In the genomic region with DNA sequence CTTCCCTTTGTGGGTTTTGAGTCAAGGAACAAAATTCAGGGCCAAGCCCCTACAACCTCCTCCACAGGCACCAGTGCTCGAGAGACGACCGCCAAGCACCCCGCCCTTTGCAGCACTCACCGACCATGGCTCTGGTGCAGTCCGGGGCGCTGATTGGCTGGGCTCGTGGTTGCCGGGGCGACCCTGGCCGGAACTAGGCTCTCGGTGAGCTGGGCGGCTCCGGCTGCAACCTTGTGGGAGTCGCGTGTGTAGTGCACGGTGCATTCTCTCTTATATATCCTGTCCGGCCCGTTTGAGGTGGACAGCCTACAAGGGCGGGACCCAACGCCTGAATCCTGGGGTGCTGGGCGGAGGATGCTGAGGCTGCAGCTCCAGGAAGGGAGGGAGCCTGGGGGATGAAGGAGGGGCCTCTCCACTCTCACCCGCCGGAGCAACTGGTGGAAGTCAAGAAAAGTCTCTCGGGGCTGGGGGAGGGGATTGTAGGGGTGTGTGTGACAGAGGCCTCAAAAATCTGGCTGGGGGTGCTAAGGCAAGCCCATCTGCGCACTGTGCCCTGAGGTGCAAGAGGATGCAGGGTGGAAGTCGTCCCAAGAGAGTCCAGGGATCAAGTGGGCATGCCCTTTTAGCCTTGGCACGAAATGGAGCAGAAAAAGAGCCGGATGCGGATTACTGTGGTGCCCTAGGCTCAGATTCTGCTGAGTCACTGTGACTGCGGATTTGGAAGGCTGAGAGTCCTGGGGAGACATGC, we compare ENCODE assay signal across 7 cellular contexts. TPM values are rescaled to one million over a fixed set of nuclear protein-coding genes. Genes with fewer than 3 reads are reported as not detected.
DNase-seq lines count a peak whose midpoint lies in the region; ATAC-seq, FAIRE-seq and TF ChIP-seq lines count a peak whose summit lies in the region.

A gene (minus strand): TSS at position 248 of the 748 bp plus-strand sequence. CDS start 121 bp downstream, at position 127.

- intact Hi-C loops in body of pancreas (cut with DNase I) (no loop called here), gastrocnemius medialis (cut with DNase I; ENCODE audit: low total_unique reads) (loop anchor here (2.0 kb wide), 1 partner anchor 28 kb away; a partner anchor contains a TSS)

- in situ Hi-C loops in gastrocnemius medialis (cut with MboI; ENCODE audit: low sequenced_read_pairs in 4 of 4), result no loop called here

- TF ChIP-seq POLR2A in body of pancreas (IDR thresholded peaks at IDR 0.05), result peak; percentile 23 to 65 (median 50)
- TF ChIP-seq POLR2A in gastrocnemius medialis (IDR thresholded peaks at IDR 0.05), result peak; percentile 46 to 61

- FAIRE-seq in TTC549 (lab: Jason Lieb, UNC), result peak; percentile 75

- H3K9me3 ChIP-seq in body of pancreas, result no peaks in the 10 kb centered on the region
- H3K9me3 ChIP-seq in gastrocnemius medialis, result no peaks in the 10 kb centered on the region

- H3K27ac ChIP-seq in body of pancreas (peak within 1 kb of the TSS; percentile 8 to 72 (median 54)), gastrocnemius medialis (peak within 1 kb of the TSS; percentile 66 to 80 (median 76))

- WGBS in body of pancreas, 2 donors, result 1 to 3% methylated on average over 7 to 31 of the region's 31 CpGs

- H3K4me1 ChIP-seq in body of pancreas, result peaks cover 15% of the 10 kb centered on the region
- H3K4me1 ChIP-seq in gastrocnemius medialis, result peaks cover 19 to 27% of the 10 kb centered on the region in 2 donors

- no peaks in the 10 kb centered on the region for H3K27me3 ChIP-seq in body of pancreas
- H3K27me3 ChIP-seq in gastrocnemius medialis, result no peaks in the 10 kb centered on the region

- ATAC-seq in GM18502 (IDR thresholded peaks at IDR 0.05; ENCODE audit: poor library complexity, unreplicated experiment), result peak; percentile 96
- peak; percentile 99 for ATAC-seq in HG02885 (IDR thresholded peaks at IDR 0.05; ENCODE audit: poor library complexity, unreplicated experiment)
- peak; percentile 99 for ATAC-seq in body of pancreas
- peak; percentile 76 to 84 for ATAC-seq in gastrocnemius medialis

- H3K4me3 ChIP-seq in body of pancreas, result peak within 1 kb of the TSS; percentile 9 to 27
- peak within 1 kb of the TSS; percentile 54 to 87 (median 64) for H3K4me3 ChIP-seq in gastrocnemius medialis

- DNase-seq in NCI-H187 treated with DMSO at 0.1 percent for 48 hours (lab: John Stamatoyannopoulos, UW), result peak; percentile 36
- peak; percentile 88 to 95 (median 92) for DNase-seq in body of pancreas
- DNase-seq in iPS DF 4.7 (ENCODE audit: extremely low read depth, low spot score), result peak; percentile 79
- peak; percentile 86 to 87 for DNase-seq in gastrocnemius medialis

- H3K36me3 ChIP-seq in body of pancreas (replicated peaks in 1 of 2; ENCODE audit: insufficient read depth in 1 of 2, low read depth in 2 of 2) (no peaks in the 10 kb centered on the region), gastrocnemius medialis (no peaks in the 10 kb centered on the region)

- TF ChIP-seq CTCF in body of pancreas (IDR thresholded peaks at IDR 0.05), result no peak
- TF ChIP-seq CTCF in gastrocnemius medialis (IDR thresholded peaks at IDR 0.05 in 4 of 5, conservative IDR thresholded peaks at IDR 0.05 in 1 of 5), result no peak

RNA-seq across cellular contexts. Expression of the gene that starts here (rescaled TPM):
- total RNA-seq in body of pancreas (10 to 100 TPM; 26.5 to 36.6 TPM), gastrocnemius medialis (10 to 100 TPM; 39.1 to 59.8 (median 49.4) TPM)

Comparison
In these comparisons a context has a peak if more than half of its experiments do, and no peak if none do; other contexts are left out.
1. Peak in every context shown above with its lines: DNase-seq, ATAC-seq, H3K4me3 ChIP-seq and H3K27ac ChIP-seq.
2. DNase-seq: peak in every context shown above with its lines; median percentile 92 in body of pancreas; 86 in gastrocnemius medialis; 79 in iPS DF 4.7; 36 in NCI-H187 treated with DMSO at 0.1 percent for 48 hours.